In genomic region chr15:84657748-84658079, GRCh38 we compare ENCODE assay signal across 9 cellular contexts. TPM values are rescaled to one million over a fixed set of nuclear protein-coding genes. Genes with fewer than 3 reads are reported as not detected.
DNase-seq lines count a peak whose midpoint lies in the region; ATAC-seq and TF ChIP-seq lines count a peak whose summit lies in the region.
"Had no signal": no experiment of that assay in that cellular context is flagged by ENCODE, and none has a peak within 500 bp of the region (broad histone marks: within the 10 kb centered on the region; RNA-seq: fewer than 3 reads in every experiment).

No MANE protein-coding gene starts in this region.

- peak overlapping the region in 2 of 6 donors; percentile 47 to 60 for H3K27ac Mint-ChIP-seq in naive B cell

- H3K9ac ChIP-seq in HUES64 (ENCODE audit: low read depth, low read length), result peak overlapping the region; percentile 63

- H3K27ac ChIP-seq in AG04450 (ENCODE audit: low read depth, low read length) (no peak overlapping the region), HUES64 (ENCODE audit: low read depth, low read length) (no peak overlapping the region; the same call in 1 of the 2 replicates)

- H3K9me3 ChIP-seq in AG04450 (ENCODE audit: control insufficient read depth, insufficient read depth, low read length) (no peaks in the 10 kb centered on the region), HUES64 (ENCODE audit: insufficient read depth, low read depth, low read length) (no peaks in the 10 kb centered on the region)

- DNase-seq in AG04450 (ENCODE audit: low read depth, low spot score) (no peak), choroid plexus epithelial cell (ENCODE audit: low read depth) (no peak), naive B cell (no peak), D341Med (ENCODE audit: low spot score) (no peak), NCI-H2107 (lab: John Stamatoyannopoulos, UW) (no peak)
- DNase-seq: NCI-H187 treated with DMSO at 0.1 percent for 48 hours had no signal

- peaks cover 2% of the 10 kb centered on the region; the same call in 1 of the 2 replicates for H3K36me3 ChIP-seq in HUES64 (ENCODE audit: insufficient read depth, low read length)

- no peak for ATAC-seq in naive B cell (ENCODE audit: low read depth in 2 of 2)
- no peak for ATAC-seq in HG03469 (IDR thresholded peaks at IDR 0.05; ENCODE audit: unreplicated experiment)
- no peak for ATAC-seq in HG02852 (IDR thresholded peaks at IDR 0.05; ENCODE audit: unreplicated experiment)

- no peaks in the 10 kb centered on the region for H3K36me3 Mint-ChIP-seq in naive B cell

- TF ChIP-seq CTCF in AG04450 (IDR thresholded peaks at IDR 0.05; ENCODE audit: low read depth, low read length) (no peak), choroid plexus epithelial cell (conservative IDR thresholded peaks at IDR 0.05; ENCODE audit: low read depth, low read length) (no peak)

- H3K9me3 Mint-ChIP-seq in naive B cell, result no peaks in the 10 kb centered on the region

- no peaks in the 10 kb centered on the region for H3K27me3 ChIP-seq in AG04450 (ENCODE audit: control insufficient read depth, insufficient read depth, low read length)
- peaks cover 24% of the 10 kb centered on the region for H3K27me3 ChIP-seq in HUES64 (ENCODE audit: insufficient read depth, low read length)

- CTCF ChIA-PET in AG04450 (lab: Charles Lee), result interaction anchor here (1.0 to 1.4 kb wide), 2 partner anchors 27 to 30 kb away, joined by 3 to 6 read pairs; no protein-coding TSS in a partner anchor

- peaks cover 31 to 47% (median 41%) of the 10 kb centered on the region in 3 donors for H3K4me1 Mint-ChIP-seq in naive B cell

- POLR2A ChIA-PET in AG04450 (lab: Yijun Ruan, JAX), result interaction anchor here (1.3 kb wide), 1 partner anchor 59 kb away, joined by 6 read pairs; no protein-coding TSS in a partner anchor

- H3K4me3 ChIP-seq in AG04450 (ENCODE audit: low read depth, low read length) (peak overlapping the region; percentile 58), HUES64 (ENCODE audit: low read length) (peak overlapping the region; percentile 73), choroid plexus epithelial cell (ENCODE audit: low read depth, low read length) (peak overlapping the region; percentile 61)

- no peaks in the 10 kb centered on the region for H3K27me3 Mint-ChIP-seq in naive B cell

- H3K4me1 ChIP-seq in HUES64 (ENCODE audit: insufficient read depth, low read length), result peaks cover 9% of the 10 kb centered on the region; the same call in 1 of the 2 replicates

- 24% methylated on average over 17 of the region's 17 CpGs for WGBS in HUES64

- peak overlapping the region; percentile 77 to 99 (median 82) for H3K4me3 Mint-ChIP-seq in naive B cell

RNA-seq across cellular contexts. Expression of gene NMB, which starts 0.3 kb away (rescaled TPM):
- polyA plus RNA-seq in AG04450 (2011; rRNA removed) (3.3 and 3.8 TPM in 2 replicates), naive B cell (ENCODE audit: low read depth in 6 of 6) (1 to 10 TPM; 3.1 to 8.2 (median 3.6) TPM)
- 1.3 and 2.0 TPM in 2 replicates for polyA minus RNA-seq in AG04450 (2011; rRNA and poly(A)+ RNA removed)
- 10.5 TPM for polyA plus RNA-seq in HUES64 (2013, experiment 1 of 2)
- 11.5 TPM for polyA plus RNA-seq in HUES64 (2013, experiment 2 of 2)

RNA-seq across cellular contexts. Expression of gene WDR73, which starts 3.6 kb away (rescaled TPM):
- polyA plus RNA-seq in AG04450 (2011; rRNA removed) (18.7 and 19.0 TPM in 2 replicates), naive B cell (ENCODE audit: low read depth in 6 of 6) (10 to 100 TPM; 15.0 to 22.2 (median 18.0) TPM)
- 18.2 and 21.3 TPM in 2 replicates for polyA minus RNA-seq in AG04450 (2011; rRNA and poly(A)+ RNA removed)
- 22.0 TPM for polyA plus RNA-seq in HUES64 (2013, experiment 1 of 2)
- polyA plus RNA-seq in HUES64 (2013, experiment 2 of 2), result 15.8 TPM

RNA-seq across cellular contexts. Expression of gene ZSCAN2, which starts 56.9 kb away (rescaled TPM):
- polyA plus RNA-seq in AG04450 (2011; rRNA removed) (16.2 and 17.0 TPM in 2 replicates), naive B cell (ENCODE audit: low read depth in 6 of 6) (10 to 100 TPM in 2 of 6 donors, 1 to 10 TPM in 4; 7.6 to 14.8 (median 9.0) TPM)
- 24.1 and 25.9 TPM in 2 replicates for polyA minus RNA-seq in AG04450 (2011; rRNA and poly(A)+ RNA removed)
- polyA plus RNA-seq in HUES64 (2013, experiment 1 of 2), result 23.0 TPM
- 22.2 TPM for polyA plus RNA-seq in HUES64 (2013, experiment 2 of 2)

RNA-seq across cellular contexts. Expression of gene SEC11A, which starts 58.2 kb away (rescaled TPM):
- polyA plus RNA-seq in AG04450 (2011; rRNA removed), result 218 and 324 TPM in 2 replicates
- 69.7 and 92.2 TPM in 2 replicates for polyA minus RNA-seq in AG04450 (2011; rRNA and poly(A)+ RNA removed)
- 186 TPM for polyA plus RNA-seq in HUES64 (2013, experiment 1 of 2)
- 199 TPM for polyA plus RNA-seq in HUES64 (2013, experiment 2 of 2)
- polyA plus RNA-seq in naive B cell (ENCODE audit: low read depth in 6 of 6), result 100 to 1,000 TPM; 107 to 142 (median 130) TPM
